In the genomic region with DNA sequence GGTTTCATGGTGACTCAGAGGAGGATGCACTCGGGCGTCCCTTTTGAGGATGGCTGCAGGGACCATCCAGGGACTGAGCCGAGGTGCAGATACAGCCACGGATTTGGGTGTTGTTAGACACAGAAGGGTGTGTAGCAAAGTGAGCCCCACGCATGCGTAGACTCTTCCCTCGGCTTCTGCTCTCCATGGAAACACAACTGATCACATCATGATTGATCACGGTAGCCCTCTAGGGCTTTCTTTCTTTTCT, we compare ENCODE assay signal across 1 cellular context.
TF ChIP-seq lines count a peak whose summit lies in the region.

No MANE protein-coding gene starts in this region.

TF ChIP-seq in GM12878, 131 proteins besides CTCF, POLR2A, EP300 and RAD21:
- no peak for TF ChIP-seq SUZ12 (IDR thresholded peaks at IDR 0.05; ENCODE audit: unreplicated experiment)
- TF ChIP-seq, protein P1, sequence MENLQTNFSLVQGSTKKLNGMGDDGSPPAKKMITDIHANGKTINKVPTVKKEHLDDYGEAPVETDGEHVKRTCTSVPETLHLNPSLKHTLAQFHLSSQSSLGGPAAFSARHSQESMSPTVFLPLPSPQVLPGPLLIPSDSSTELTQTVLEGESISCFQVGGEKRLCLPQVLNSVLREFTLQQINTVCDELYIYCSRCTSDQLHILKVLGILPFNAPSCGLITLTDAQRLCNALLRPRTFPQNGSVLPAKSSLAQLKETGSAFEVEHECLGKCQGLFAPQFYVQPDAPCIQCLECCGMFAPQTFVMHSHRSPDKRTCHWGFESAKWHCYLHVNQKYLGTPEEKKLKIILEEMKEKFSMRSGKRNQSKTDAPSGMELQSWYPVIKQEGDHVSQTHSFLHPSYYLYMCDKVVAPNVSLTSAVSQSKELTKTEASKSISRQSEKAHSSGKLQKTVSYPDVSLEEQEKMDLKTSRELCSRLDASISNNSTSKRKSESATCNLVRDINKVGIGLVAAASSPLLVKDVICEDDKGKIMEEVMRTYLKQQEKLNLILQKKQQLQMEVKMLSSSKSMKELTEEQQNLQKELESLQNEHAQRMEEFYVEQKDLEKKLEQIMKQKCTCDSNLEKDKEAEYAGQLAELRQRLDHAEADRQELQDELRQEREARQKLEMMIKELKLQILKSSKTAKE (IDR thresholded peaks at IDR 0.05; ENCODE audit: low read depth, poor library complexity, severe bottlenecking) = no peak
- no peak for TF ChIP-seq TCF3 (IDR thresholded peaks at IDR 0.05; ENCODE audit: borderline replicate concordance, insufficient read depth, low read depth, low read length)
- TF ChIP-seq BACH1 (IDR thresholded peaks at IDR 0.05; ENCODE audit: borderline replicate concordance) = no peak
- no peak for TF ChIP-seq ESRRA (IDR thresholded peaks at IDR 0.05; ENCODE audit: low read length)
- TF ChIP-seq, protein P2, sequence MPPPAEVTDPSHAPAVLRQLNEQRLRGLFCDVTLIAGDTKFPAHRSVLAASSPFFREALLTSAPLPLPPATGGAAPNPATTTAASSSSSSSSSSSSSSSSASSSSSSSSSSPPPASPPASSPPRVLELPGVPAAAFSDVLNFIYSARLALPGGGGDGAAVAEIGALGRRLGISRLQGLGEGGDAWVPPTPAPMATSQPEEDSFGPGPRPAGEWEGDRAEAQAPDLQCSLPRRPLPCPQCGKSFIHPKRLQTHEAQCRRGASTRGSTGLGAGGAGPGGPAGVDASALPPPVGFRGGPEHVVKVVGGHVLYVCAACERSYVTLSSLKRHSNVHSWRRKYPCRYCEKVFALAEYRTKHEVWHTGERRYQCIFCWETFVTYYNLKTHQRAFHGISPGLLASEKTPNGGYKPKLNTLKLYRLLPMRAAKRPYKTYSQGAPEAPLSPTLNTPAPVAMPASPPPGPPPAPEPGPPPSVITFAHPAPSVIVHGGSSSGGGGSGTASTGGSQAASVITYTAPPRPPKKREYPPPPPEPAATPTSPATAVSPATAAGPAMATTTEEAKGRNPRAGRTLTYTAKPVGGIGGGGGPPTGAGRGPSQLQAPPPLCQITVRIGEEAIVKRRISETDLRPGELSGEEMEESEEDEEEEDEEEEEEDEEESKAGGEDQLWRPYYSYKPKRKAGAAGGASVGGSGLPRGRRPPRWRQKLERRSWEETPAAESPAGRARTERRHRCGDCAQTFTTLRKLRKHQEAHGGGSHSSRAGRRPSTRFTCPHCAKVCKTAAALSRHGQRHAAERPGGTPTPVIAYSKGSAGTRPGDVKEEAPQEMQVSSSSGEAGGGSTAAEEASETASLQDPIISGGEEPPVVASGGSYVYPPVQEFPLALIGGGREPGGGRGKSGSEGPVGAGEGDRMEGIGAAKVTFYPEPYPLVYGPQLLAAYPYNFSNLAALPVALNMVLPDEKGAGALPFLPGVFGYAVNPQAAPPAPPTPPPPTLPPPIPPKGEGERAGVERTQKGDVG (CRISPR knock-in tag; IDR thresholded peaks at IDR 0.05) = no peak
- TF ChIP-seq ZNF207 (IDR thresholded peaks at IDR 0.05; ENCODE audit: borderline replicate concordance) = no peak
- TF ChIP-seq MEF2A (IDR thresholded peaks at IDR 0.05; ENCODE audit: insufficient read depth, low read depth, low read length) = no peak
- no peak for TF ChIP-seq SMAD5 (IDR thresholded peaks at IDR 0.05; ENCODE audit: low read depth)
- no peak for TF ChIP-seq NR2F1 (conservative IDR thresholded peaks at IDR 0.05)
- TF ChIP-seq PAX8 (IDR thresholded peaks at IDR 0.05) = no peak
- TF ChIP-seq, protein P3, sequence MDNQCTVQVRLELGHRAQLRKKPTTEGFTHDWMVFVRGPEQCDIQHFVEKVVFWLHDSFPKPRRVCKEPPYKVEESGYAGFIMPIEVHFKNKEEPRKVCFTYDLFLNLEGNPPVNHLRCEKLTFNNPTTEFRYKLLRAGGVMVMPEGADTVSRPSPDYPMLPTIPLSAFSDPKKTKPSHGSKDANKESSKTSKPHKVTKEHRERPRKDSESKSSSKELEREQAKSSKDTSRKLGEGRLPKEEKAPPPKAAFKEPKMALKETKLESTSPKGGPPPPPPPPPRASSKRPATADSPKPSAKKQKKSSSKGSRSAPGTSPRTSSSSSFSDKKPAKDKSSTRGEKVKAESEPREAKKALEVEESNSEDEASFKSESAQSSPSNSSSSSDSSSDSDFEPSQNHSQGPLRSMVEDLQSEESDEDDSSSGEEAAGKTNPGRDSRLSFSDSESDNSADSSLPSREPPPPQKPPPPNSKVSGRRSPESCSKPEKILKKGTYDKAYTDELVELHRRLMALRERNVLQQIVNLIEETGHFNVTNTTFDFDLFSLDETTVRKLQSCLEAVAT (IDR thresholded peaks at IDR 0.05) = no peak
- no peak for TF ChIP-seq CHD1 (IDR thresholded peaks at IDR 0.05; ENCODE audit: low read depth, low read length)
- TF ChIP-seq ATF7 (IDR thresholded peaks at IDR 0.05; ENCODE audit: low read depth) = no peak
- TF ChIP-seq, protein P4, sequence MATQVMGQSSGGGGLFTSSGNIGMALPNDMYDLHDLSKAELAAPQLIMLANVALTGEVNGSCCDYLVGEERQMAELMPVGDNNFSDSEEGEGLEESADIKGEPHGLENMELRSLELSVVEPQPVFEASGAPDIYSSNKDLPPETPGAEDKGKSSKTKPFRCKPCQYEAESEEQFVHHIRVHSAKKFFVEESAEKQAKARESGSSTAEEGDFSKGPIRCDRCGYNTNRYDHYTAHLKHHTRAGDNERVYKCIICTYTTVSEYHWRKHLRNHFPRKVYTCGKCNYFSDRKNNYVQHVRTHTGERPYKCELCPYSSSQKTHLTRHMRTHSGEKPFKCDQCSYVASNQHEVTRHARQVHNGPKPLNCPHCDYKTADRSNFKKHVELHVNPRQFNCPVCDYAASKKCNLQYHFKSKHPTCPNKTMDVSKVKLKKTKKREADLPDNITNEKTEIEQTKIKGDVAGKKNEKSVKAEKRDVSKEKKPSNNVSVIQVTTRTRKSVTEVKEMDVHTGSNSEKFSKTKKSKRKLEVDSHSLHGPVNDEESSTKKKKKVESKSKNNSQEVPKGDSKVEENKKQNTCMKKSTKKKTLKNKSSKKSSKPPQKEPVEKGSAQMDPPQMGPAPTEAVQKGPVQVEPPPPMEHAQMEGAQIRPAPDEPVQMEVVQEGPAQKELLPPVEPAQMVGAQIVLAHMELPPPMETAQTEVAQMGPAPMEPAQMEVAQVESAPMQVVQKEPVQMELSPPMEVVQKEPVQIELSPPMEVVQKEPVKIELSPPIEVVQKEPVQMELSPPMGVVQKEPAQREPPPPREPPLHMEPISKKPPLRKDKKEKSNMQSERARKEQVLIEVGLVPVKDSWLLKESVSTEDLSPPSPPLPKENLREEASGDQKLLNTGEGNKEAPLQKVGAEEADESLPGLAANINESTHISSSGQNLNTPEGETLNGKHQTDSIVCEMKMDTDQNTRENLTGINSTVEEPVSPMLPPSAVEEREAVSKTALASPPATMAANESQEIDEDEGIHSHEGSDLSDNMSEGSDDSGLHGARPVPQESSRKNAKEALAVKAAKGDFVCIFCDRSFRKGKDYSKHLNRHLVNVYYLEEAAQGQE (IDR thresholded peaks at IDR 0.05; ENCODE audit: low read depth, low read length) = no peak
- TF ChIP-seq SPI1 (IDR thresholded peaks at IDR 0.05; ENCODE audit: borderline replicate concordance, insufficient read depth, low read depth, low read length) = no peak
